8 cellular contexts compared by ENCODE assay signal in genomic region chr1:2231667-2232254, GRCh38. TPM values are rescaled to one million over a fixed set of nuclear protein-coding genes. Genes with fewer than 3 reads are reported as not detected.
DNase-seq lines count a peak whose midpoint lies in the region; ATAC-seq and TF ChIP-seq lines count a peak whose summit lies in the region.

No MANE protein-coding gene starts in this region.

- no peak for ATAC-seq in body of pancreas
- no peak for ATAC-seq in HG03432 (IDR thresholded peaks at IDR 0.05; ENCODE audit: unreplicated experiment)
- no peak for ATAC-seq in HG03159 (IDR thresholded peaks at IDR 0.05; ENCODE audit: unreplicated experiment)

- H3K27me3 ChIP-seq in body of pancreas = no peaks in the 10 kb centered on the region
- no peaks in the 10 kb centered on the region for H3K27me3 ChIP-seq in sigmoid colon
- no peaks in the 10 kb centered on the region for H3K27me3 ChIP-seq in WERI-Rb-1 (ENCODE audit: insufficient read depth, low read depth, severe bottlenecking)

- peak in 1 of 3 donors; percentile 18 for TF ChIP-seq POLR2A in body of pancreas (IDR thresholded peaks at IDR 0.05)
- TF ChIP-seq POLR2A in sigmoid colon (IDR thresholded peaks at IDR 0.05) = no peak

- peak overlapping the region; percentile 94 for H3K4me3 ChIP-seq in HFF-Myc (replicated peaks; ENCODE audit: low read depth, low read length)
- no peak overlapping the region for H3K4me3 ChIP-seq in body of pancreas
- H3K4me3 ChIP-seq in iPS-18c (ENCODE audit: insufficient read depth, low read depth, low read length) = peak overlapping the region; percentile 82; the same call in 1 of the 2 replicates
- H3K4me3 ChIP-seq in sigmoid colon = peak overlapping the region; percentile 58 to 78 (median 62)
- H3K4me3 ChIP-seq in WERI-Rb-1 (ENCODE audit: low read depth, low read length) = no peak overlapping the region

- H3K4me1 ChIP-seq in body of pancreas (peaks cover 80% of the 10 kb centered on the region), sigmoid colon (peaks cover 0 to 78% (median 74%) of the 10 kb centered on the region in 4 donors)

- H3K36me3 ChIP-seq in body of pancreas (replicated peaks in 1 of 2; ENCODE audit: insufficient read depth in 1 of 2, low read depth in 2 of 2) (no peaks in the 10 kb centered on the region), sigmoid colon (no peaks in the 10 kb centered on the region), WERI-Rb-1 (peaks cover 32% of the 10 kb centered on the region)

- no peak for TF ChIP-seq EP300 in sigmoid colon (IDR thresholded peaks at IDR 0.05)

- intact Hi-C loops in body of pancreas (cut with DNase I) = loop anchor here (5.0 kb wide), 1 partner anchor 39 kb away; the partner anchor contains the start of gene FAAP20
- intact Hi-C loops in sigmoid colon (cut with DNase I) = loop anchor here (2.0 kb wide), 2 partner anchors 41 to 83 kb away; no protein-coding TSS in a partner anchor

- 58 to 61% methylated on average over 12 to 21 of the region's 21 CpGs for WGBS in body of pancreas, 2 donors
- 34 to 44% methylated on average over 21 of the region's 21 CpGs for WGBS in sigmoid colon, 2 donors

- peak overlapping the region in 3 of 4 donors; percentile 56 to 76 (median 74) for H3K27ac ChIP-seq in body of pancreas
- peak overlapping the region; percentile 87 to 92 (median 90) for H3K27ac ChIP-seq in sigmoid colon
- H3K27ac ChIP-seq in WERI-Rb-1 = no peak overlapping the region

- no peaks in the 10 kb centered on the region for H3K9me3 ChIP-seq in body of pancreas
- H3K9me3 ChIP-seq in iPS-18c (ENCODE audit: control insufficient read depth, insufficient read depth, low read length) = no peaks in the 10 kb centered on the region
- H3K9me3 ChIP-seq in sigmoid colon = no peaks in the 10 kb centered on the region
- no peaks in the 10 kb centered on the region for H3K9me3 ChIP-seq in WERI-Rb-1 (ENCODE audit: severe bottlenecking)

- TF ChIP-seq CTCF in HFF-Myc (IDR thresholded peaks at IDR 0.05; ENCODE audit: low read depth, low read length, missing control alignments) = no peak
- no peak for TF ChIP-seq CTCF in body of pancreas (IDR thresholded peaks at IDR 0.05)
- TF ChIP-seq CTCF in sigmoid colon (IDR thresholded peaks at IDR 0.05) = no peak
- TF ChIP-seq CTCF in WERI-Rb-1 (IDR thresholded peaks at IDR 0.05; ENCODE audit: low read depth, low read length) = no peak

- DNase-seq in HFF-Myc (ENCODE audit: extremely low read depth, low read depth) = no peak
- peak; percentile 73 for DNase-seq in T-helper 9 cell
- DNase-seq in body of pancreas = peak; percentile 51 to 72 (median 65)
- DNase-seq in sigmoid colon = peak; percentile 95
- no peak for DNase-seq in WERI-Rb-1

RNA-seq across cellular contexts. Expression of gene SKI, which starts 3.6 kb away (rescaled TPM):
- total RNA-seq in body of pancreas (10 to 100 TPM; 15.8 to 33.0 TPM), sigmoid colon (10 to 100 TPM; 18.9 to 50.4 (median 26.9) TPM)
- 10 to 100 TPM in 1 of 3 donors, 1 to 10 TPM in 2; 5.8 to 20.0 (median 6.6) TPM for polyA plus RNA-seq in sigmoid colon

RNA-seq across cellular contexts. Expression of gene FAAP20, which starts 37.2 kb away (rescaled TPM):
- total RNA-seq in body of pancreas (10 to 100 TPM; 19.8 to 23.6 TPM), sigmoid colon (10 to 100 TPM; 33.8 to 49.5 (median 39.6) TPM)
- 10 to 100 TPM; 28.4 to 58.0 (median 56.5) TPM for polyA plus RNA-seq in sigmoid colon

Comparison
In these comparisons a context has a peak if more than half of its experiments do, and no peak if none do; other contexts are left out.
1. DNase-seq: peak in T-helper 9 cell (single experiment), body of pancreas (4 of 4) and sigmoid colon (single experiment); none in HFF-Myc (single experiment) and WERI-Rb-1 (single experiment).
2. H3K4me3 ChIP-seq: peak in HFF-Myc (single experiment), iPS-18c (single experiment) and sigmoid colon (4 of 4); none in body of pancreas (0 of 2) and WERI-Rb-1 (single experiment).